In genomic region chr11:573146-573759, GRCh38 we compare ENCODE assay signal across 1 cellular context.
TF ChIP-seq lines count a peak whose summit lies in the region.

No MANE protein-coding gene starts in this region.

TF ChIP-seq in IMR-90, 13 proteins besides CTCF, POLR2A, EP300 and RAD21 (continued from another document):
- TF ChIP-seq, protein P1, sequence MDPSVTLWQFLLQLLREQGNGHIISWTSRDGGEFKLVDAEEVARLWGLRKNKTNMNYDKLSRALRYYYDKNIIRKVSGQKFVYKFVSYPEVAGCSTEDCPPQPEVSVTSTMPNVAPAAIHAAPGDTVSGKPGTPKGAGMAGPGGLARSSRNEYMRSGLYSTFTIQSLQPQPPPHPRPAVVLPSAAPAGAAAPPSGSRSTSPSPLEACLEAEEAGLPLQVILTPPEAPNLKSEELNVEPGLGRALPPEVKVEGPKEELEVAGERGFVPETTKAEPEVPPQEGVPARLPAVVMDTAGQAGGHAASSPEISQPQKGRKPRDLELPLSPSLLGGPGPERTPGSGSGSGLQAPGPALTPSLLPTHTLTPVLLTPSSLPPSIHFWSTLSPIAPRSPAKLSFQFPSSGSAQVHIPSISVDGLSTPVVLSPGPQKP (IDR thresholded peaks at IDR 0.05; ENCODE audit: borderline replicate concordance, low read depth, low read length) = no peak
- TF ChIP-seq BHLHE40 (IDR thresholded peaks at IDR 0.05; ENCODE audit: low read depth, low read length) (no peak), CHD1 (IDR thresholded peaks at IDR 0.05; ENCODE audit: low read depth, low read length) (no peak), CEBPB (IDR thresholded peaks at IDR 0.05; ENCODE audit: low read depth, low read length) (no peak), MXI1 (IDR thresholded peaks at IDR 0.05; ENCODE audit: borderline replicate concordance, low read depth, low read length) (no peak), NFE2L2 (IDR thresholded peaks at IDR 0.05; ENCODE audit: low read depth, low read length) (no peak), MAZ (IDR thresholded peaks at IDR 0.05; ENCODE audit: borderline replicate concordance, low read depth, low read length) (no peak)
